Comparison of ENCODE assay signal across 1 cellular context in the genomic region with DNA sequence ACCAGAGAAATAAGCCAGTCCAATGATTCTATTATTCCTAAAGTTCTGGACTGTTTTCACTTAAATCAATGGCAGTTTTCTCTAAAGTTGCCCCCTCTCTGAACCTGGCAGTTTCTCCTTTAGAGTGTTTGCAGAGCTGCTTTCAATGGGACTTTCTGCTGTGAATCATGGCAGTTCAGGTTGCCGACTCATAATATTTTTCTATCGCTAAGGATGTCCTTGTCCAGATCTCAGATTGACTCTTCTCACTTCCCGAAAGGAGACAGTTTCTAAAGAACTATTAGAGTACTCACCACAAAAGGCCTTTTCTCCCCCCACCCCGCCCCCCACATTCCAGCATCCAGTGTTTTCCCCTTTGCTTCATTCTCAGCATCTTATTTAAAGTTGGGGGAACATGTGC.
TF ChIP-seq lines count a peak whose summit lies in the region.

No MANE protein-coding gene starts in this region.

TF ChIP-seq in IMR-90, 13 proteins besides CTCF, POLR2A, EP300 and RAD21 (continued from another document):
- no peak for TF ChIP-seq RFX5 (IDR thresholded peaks at IDR 0.05; ENCODE audit: low read depth, low read length)
- no peak for TF ChIP-seq MXI1 (IDR thresholded peaks at IDR 0.05; ENCODE audit: borderline replicate concordance, low read depth, low read length)
- no peak for TF ChIP-seq MAZ (IDR thresholded peaks at IDR 0.05; ENCODE audit: borderline replicate concordance, low read depth, low read length)
- no peak for TF ChIP-seq RCOR1 (IDR thresholded peaks at IDR 0.05; ENCODE audit: insufficient replicate concordance, low read length)
- TF ChIP-seq, protein P1, sequence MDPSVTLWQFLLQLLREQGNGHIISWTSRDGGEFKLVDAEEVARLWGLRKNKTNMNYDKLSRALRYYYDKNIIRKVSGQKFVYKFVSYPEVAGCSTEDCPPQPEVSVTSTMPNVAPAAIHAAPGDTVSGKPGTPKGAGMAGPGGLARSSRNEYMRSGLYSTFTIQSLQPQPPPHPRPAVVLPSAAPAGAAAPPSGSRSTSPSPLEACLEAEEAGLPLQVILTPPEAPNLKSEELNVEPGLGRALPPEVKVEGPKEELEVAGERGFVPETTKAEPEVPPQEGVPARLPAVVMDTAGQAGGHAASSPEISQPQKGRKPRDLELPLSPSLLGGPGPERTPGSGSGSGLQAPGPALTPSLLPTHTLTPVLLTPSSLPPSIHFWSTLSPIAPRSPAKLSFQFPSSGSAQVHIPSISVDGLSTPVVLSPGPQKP (IDR thresholded peaks at IDR 0.05; ENCODE audit: borderline replicate concordance, low read depth, low read length) = no peak
- no peak for TF ChIP-seq CEBPB (IDR thresholded peaks at IDR 0.05; ENCODE audit: low read depth, low read length)
TF ChIP-seq in IMR-90: peak in this region for 0.
